In genomic region chrX:101550825-101551767, GRCh38 we compare ENCODE assay signal across 8 cellular contexts. TPM values are rescaled to one million over a fixed set of nuclear protein-coding genes. Genes with fewer than 3 reads are reported as not detected.
DNase-seq lines count a peak whose midpoint lies in the region; ATAC-seq and TF ChIP-seq lines count a peak whose summit lies in the region.

No MANE protein-coding gene starts in this region.

- peak overlapping the region; percentile 87 for H3K9ac ChIP-seq in iPS-15b (ENCODE audit: low read depth, low read length)

- H3K36me3 ChIP-seq in MG63 = no peaks in the 10 kb centered on the region
- no peaks in the 10 kb centered on the region for H3K36me3 ChIP-seq in breast epithelium
- no peaks in the 10 kb centered on the region for H3K36me3 ChIP-seq in iPS-15b (ENCODE audit: control insufficient read depth, insufficient read depth, low read length)

- intact Hi-C loops in breast epithelium (cut with DNase I; ENCODE audit: low total_unique reads) = no loop called here

- no peak for TF ChIP-seq POLR2A in breast epithelium (IDR thresholded peaks at IDR 0.05)

- H3K27me3 ChIP-seq in MG63 (no peaks in the 10 kb centered on the region), breast epithelium (peaks cover 0 to 23% of the 10 kb centered on the region in 2 donors), iPS-15b (ENCODE audit: control insufficient read depth, insufficient read depth, low read length) (no peaks in the 10 kb centered on the region)

- ATAC-seq in GM21529 (IDR thresholded peaks at IDR 0.05; ENCODE audit: unreplicated experiment) = no peak

- peak; percentile 28 for DNase-seq in COLO829 (ENCODE audit: low spot score)
- DNase-seq in MG63 = peak; percentile 36
- DNase-seq in breast epithelium (ENCODE audit: low spot score in 2 of 2) = no peak
- DNase-seq in retina = peak; percentile 66
- DNase-seq in DMS153 treated with DMSO at 0.1 percent for 48 hours (lab: John Stamatoyannopoulos, UW; ENCODE audit: unreplicated experiment) = no peak
- DNase-seq in COLO668 (lab: John Stamatoyannopoulos, UW; ENCODE audit: unreplicated experiment) = no peak

- H3K4me1 ChIP-seq in breast epithelium = no peaks in the 10 kb centered on the region
- no peaks in the 10 kb centered on the region for H3K4me1 ChIP-seq in iPS-15b (ENCODE audit: control insufficient read depth, insufficient read depth, low read length)

- H3K4me3 ChIP-seq in MG63 (peak overlapping the region; percentile 57), breast epithelium (peak overlapping the region; percentile 56 to 64 (median 58)), iPS-15b (ENCODE audit: low read depth, low read length) (peak overlapping the region; percentile 82)

- no peak for TF ChIP-seq CTCF in breast epithelium (IDR thresholded peaks at IDR 0.05)

- peak overlapping the region; percentile 83 to 95 for H3K27ac ChIP-seq in breast epithelium

- H3K9me3 ChIP-seq in MG63 (no peaks in the 10 kb centered on the region), breast epithelium (no peaks in the 10 kb centered on the region), iPS-15b (ENCODE audit: control insufficient read depth, insufficient read depth, low read length) (no peaks in the 10 kb centered on the region)

RNA-seq across cellular contexts. Expression of gene ARMCX1, which starts 0.7 kb away (rescaled TPM):
- 23.9 and 26.1 TPM in 2 replicates for total RNA-seq in MG63 (2014; rRNA removed; shearing (Covaris generic); ENCODE audit: low replicate concordance)
- 10 to 100 TPM; 28.5 to 43.4 (median 36.9) TPM for total RNA-seq in breast epithelium

Comparison
In these comparisons a context has a peak if more than half of its experiments do, and no peak if none do; other contexts are left out.
1. DNase-seq: peak in COLO829 (single experiment), MG63 (single experiment) and retina (single experiment); none in breast epithelium (0 of 2), DMS153 treated with DMSO at 0.1 percent for 48 hours (single experiment) and COLO668 (single experiment).
2. Peak in every context shown above with its lines, with median percentiles within 50 percentile points of each other: H3K4me3 ChIP-seq.